ENCODE assay signal across 9 cellular contexts in the genomic region with DNA sequence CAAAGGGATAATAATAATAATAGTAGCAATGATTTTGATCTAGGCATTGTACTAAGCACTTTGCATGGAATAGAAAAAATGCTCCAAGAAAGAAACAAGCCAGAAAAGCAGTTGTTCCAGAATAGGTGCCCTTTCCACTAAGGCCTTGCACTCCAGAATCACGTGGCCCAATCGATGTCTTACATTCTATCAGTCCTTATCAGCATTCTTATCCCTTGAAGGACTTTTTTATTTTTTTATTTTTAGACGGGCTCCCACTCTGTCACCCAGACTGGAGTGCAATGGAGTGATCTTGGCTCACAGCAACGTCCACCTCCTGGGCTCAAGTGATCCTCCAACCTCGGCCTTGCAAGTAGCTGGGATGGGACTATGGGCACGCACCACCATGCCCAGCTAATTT. TPM values are rescaled to one million over a fixed set of nuclear protein-coding genes. Genes with fewer than 3 reads are reported as not detected.
"Had no signal": no experiment of that assay in that cellular context is flagged by ENCODE, and none has a peak within 500 bp of the region (broad histone marks: within the 10 kb centered on the region; RNA-seq: fewer than 3 reads in every experiment).

No MANE protein-coding gene starts in this region.

- H3K36me3 ChIP-seq: HAP-1 had no signal

- H3K27ac ChIP-seq: GM23248, HL-60 had no signal

- H3K9me3 ChIP-seq: HAP-1 had no signal

- H3K4me3 ChIP-seq: GM23248, HAP-1 had no signal

- H3K27ac Mint-ChIP-seq: HFFc6, IgD-negative memory B cell had no signal

- H3K4me1 ChIP-seq: HAP-1 had no signal

- H3K9ac ChIP-seq: GM23248 had no signal

- H2AFZ ChIP-seq: GM23248 had no signal

- H3K36me3 Mint-ChIP-seq: IgD-negative memory B cell had no signal

- DNase-seq: GM23248, GOT3, H7, HFFc6 had no signal

- ATAC-seq: HCT116, HepG2 had no signal

- H3K9me3 Mint-ChIP-seq: HFFc6 had no signal

- H3K4me1 Mint-ChIP-seq: IgD-negative memory B cell had no signal

- H3K4me3 Mint-ChIP-seq: HFFc6, IgD-negative memory B cell had no signal

RNA-seq across cellular contexts. Expression of a gene that starts 36.5 kb away (rescaled TPM):
- total RNA-seq: GM23248, HepG2 had no signal
